Comparison of ENCODE assay signal across 30 cellular contexts in the genomic region with DNA sequence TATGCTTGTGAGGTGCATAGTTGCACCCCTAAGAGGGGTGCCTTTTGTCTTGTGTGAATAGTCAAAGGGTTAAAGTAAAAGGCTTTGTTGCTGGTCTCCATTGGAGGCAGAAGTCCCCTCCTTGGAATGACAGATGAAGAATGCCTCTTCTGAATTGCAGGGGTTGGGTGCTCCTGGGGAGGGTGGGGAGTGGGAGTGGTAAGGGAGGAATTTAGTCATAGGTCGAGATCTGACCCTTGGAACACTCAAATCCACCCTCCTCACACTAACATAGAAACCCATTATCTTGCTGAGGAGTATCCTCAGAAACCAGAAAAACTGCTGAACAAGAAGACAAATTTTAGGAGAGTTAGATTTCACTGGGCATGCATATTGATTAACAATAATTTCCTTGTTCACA. TPM values are rescaled to one million over a fixed set of nuclear protein-coding genes. Genes with fewer than 3 reads are reported as not detected.
"Had no signal": no experiment of that assay in that cellular context is flagged by ENCODE, and none has a peak within 500 bp of the region (broad histone marks: within the 10 kb centered on the region; RNA-seq: fewer than 3 reads in every experiment).

No MANE protein-coding gene starts in this region.

- H3K36me3 Mint-ChIP-seq: activated naive CD8-positive, alpha-beta T cell treated with anti-CD3 and anti-CD28 coated beads, Interleukin-2, amount 10 ng/mL, durations not matched to agents 7 days and 5 days; IgD-negative memory B cell had no signal

- ATAC-seq: activated CD4-positive, CD25-positive, alpha-beta regulatory T cell treated with anti-CD3 and anti-CD28 coated beads, Interleukin-2, amount 50 U/mL, for 24 hours; activated CD8-positive, alpha-beta T cell treated with anti-CD3 and anti-CD28 coated beads, Interleukin-2, amount 10 ng/mL, durations not matched to agents 7 days and 5 days; Panc1 had no signal

- H3K36me3 ChIP-seq: adrenal gland, SJCRH30 had no signal

- H3K9ac ChIP-seq: SK-N-SH had no signal

- DNase-seq: activated CD4-positive, alpha-beta T cell treated with anti-CD3 and anti-CD28 coated beads for 4 hours; activated CD8-positive, alpha-beta memory T cell treated with anti-CD3 and anti-CD28 coated beads, Interleukin-2, amount 50 U/mL, for 48 hours; activated CD8-positive, alpha-beta T cell treated with anti-CD3 and anti-CD28 coated beads, Interleukin-2, amount 10 ng/mL, durations not matched to agents 7 days and 5 days; activated naive CD4-positive, alpha-beta T cell treated with anti-CD3 and anti-CD28 coated beads, Interleukin-2, amount 50 U/mL, for 16 hours; activated naive CD8-positive, alpha-beta T cell treated with anti-CD3 and anti-CD28 coated beads, Interleukin-2, amount 10 ng/mL, durations not matched to agents 7 days and 5 days; activated T-cell treated with anti-CD3 and anti-CD28 coated beads, Interleukin-2, amount 50 U/mL, for 1 hour; anterior cingulate cortex; KG1; MV-4-11; NCI-H1092 treated with DMSO at 0.1 percent for 48 hours; NCI-H1436; NCI-H1694 treated with DMSO at 0.1 percent for 48 hours; NCI-H2029 treated with DMSO at 0.1 percent for 48 hours; NCI-H345; NCI-H510A; NCI-H526 treated with DMSO at 0.1 percent for 48 hours; NCI-H82; Right ventricle myocardium superior; RPMI8226; SJCRH30; SK-N-SH; SW 1271 had no signal

- H3K4me2 ChIP-seq: SK-N-SH had no signal

- H3K27ac ChIP-seq: SJCRH30 had no signal

- H3K27ac Mint-ChIP-seq: activated CD8-positive, alpha-beta T cell treated with anti-CD3 and anti-CD28 coated beads, Interleukin-2, amount 10 ng/mL, durations not matched to agents 7 days and 5 days; activated naive CD8-positive, alpha-beta T cell treated with anti-CD3 and anti-CD28 coated beads, Interleukin-2, amount 10 ng/mL, durations not matched to agents 7 days and 5 days; IgD-negative memory B cell; T-helper 2 cell treated with Interferon-gamma antibody and Interleukin-4, amounts not matched to agents 5 μg/mL and 100 μg/mL, for 36 hours had no signal

- H3K4me1 ChIP-seq: SJCRH30 had no signal

- H3K9me3 ChIP-seq: adrenal gland, SJCRH30, SK-N-SH had no signal

- H3K9me3 Mint-ChIP-seq: activated naive CD8-positive, alpha-beta T cell treated with anti-CD3 and anti-CD28 coated beads, Interleukin-2, amount 10 ng/mL, durations not matched to agents 7 days and 5 days; IgD-negative memory B cell; T-helper 2 cell treated with Interferon-gamma antibody and Interleukin-4, amounts not matched to agents 5 μg/mL and 100 μg/mL, for 36 hours had no signal

- H3K4me3 ChIP-seq: adrenal gland, SJCRH30 had no signal

- H3K4me3 Mint-ChIP-seq: activated CD8-positive, alpha-beta T cell treated with anti-CD3 and anti-CD28 coated beads, Interleukin-2, amount 10 ng/mL, durations not matched to agents 7 days and 5 days; activated naive CD8-positive, alpha-beta T cell treated with anti-CD3 and anti-CD28 coated beads, Interleukin-2, amount 10 ng/mL, durations not matched to agents 7 days and 5 days; IgD-negative memory B cell; T-helper 2 cell treated with Interferon-gamma antibody and Interleukin-4, amounts not matched to agents 5 μg/mL and 100 μg/mL, for 36 hours had no signal

RNA-seq across cellular contexts. Expression of gene CTXND1, which starts 4.7 kb away (rescaled TPM):
- total RNA-seq: activated CD8-positive, alpha-beta T cell treated with anti-CD3 and anti-CD28 coated beads, Interleukin-2, amount 10 ng/mL, durations not matched to agents 7 days and 5 days; activated naive CD8-positive, alpha-beta T cell treated with anti-CD3 and anti-CD28 coated beads, Interleukin-2, amount 10 ng/mL, durations not matched to agents 7 days and 5 days; LHCN-M2; MCF 10A; T-helper 1 cell treated with Interleukin-12 subunit alpha and Interleukin-12 subunit beta and Interleukin-4 antibody, amounts not matched to agents 30 ng/mL and 1 ng/mL, for 36 hours had no signal
- polyA plus RNA-seq: SK-N-SH had no signal
